Comparison of ENCODE assay signal across 10 cellular contexts in genomic region chr7:30201161-30201666, GRCh38.
DNase-seq lines count a peak whose midpoint lies in the region; ATAC-seq lines count a peak whose summit lies in the region.
"Had no signal": no experiment of that assay in that cellular context is flagged by ENCODE, and none has a peak within 500 bp of the region (broad histone marks: within the 10 kb centered on the region; RNA-seq: fewer than 3 reads in every experiment).

No MANE protein-coding gene starts in this region.

- ATAC-seq in GM19035 (IDR thresholded peaks at IDR 0.05; ENCODE audit: unreplicated experiment) (peak; percentile 81), HG02623 (IDR thresholded peaks at IDR 0.05; ENCODE audit: unreplicated experiment) (peak; percentile 76), HG03571 (IDR thresholded peaks at IDR 0.05; ENCODE audit: unreplicated experiment) (peak; percentile 84), sciatic nerve (peak; percentile 49)

- intact Hi-C loops in sciatic nerve (cut with DNase I): no loop called here

- DNase-seq in sciatic nerve (ENCODE audit: low spot score) (no peak), NCI-H2227 treated with DMSO at 0.1 percent for 48 hours (lab: John Stamatoyannopoulos, UW) (no peak), NCI-H2107 (lab: John Stamatoyannopoulos, UW) (no peak), NK-92 (lab: John Stamatoyannopoulos, UW; ENCODE audit: unreplicated experiment) (no peak), GM03348 (ENCODE audit: low spot score) (no peak)
- DNase-seq: activated naive CD4-positive, alpha-beta T cell treated with anti-CD3 and anti-CD28 coated beads for 36 hours; NCI-H82 had no signal
